Comparison of ENCODE assay signal across 20 cellular contexts in the genomic region with DNA sequence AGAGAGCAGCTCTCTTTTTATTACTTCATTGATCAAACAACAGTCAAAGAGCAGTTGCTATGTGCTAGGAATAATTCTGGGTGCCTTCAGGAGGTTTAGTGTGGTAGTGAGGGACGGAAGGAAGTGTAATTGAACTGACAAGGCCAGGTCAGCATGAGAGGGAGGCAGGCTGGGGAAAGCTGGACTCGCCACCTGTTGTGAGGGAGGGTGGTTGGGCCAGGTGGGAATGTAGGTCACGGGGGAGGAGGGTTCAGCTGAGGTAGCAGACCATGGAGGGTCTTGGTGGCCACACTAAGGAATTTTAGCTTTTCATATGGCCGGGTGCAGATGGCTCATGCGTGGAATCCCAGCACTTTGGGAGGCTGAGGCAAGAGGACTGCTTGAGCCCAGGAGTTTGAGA. TPM values are rescaled to one million over a fixed set of nuclear protein-coding genes. Genes with fewer than 3 reads are reported as not detected.
DNase-seq lines count a peak whose midpoint lies in the region; ATAC-seq and FAIRE-seq lines count a peak whose summit lies in the region.
"Had no signal": no experiment of that assay in that cellular context is flagged by ENCODE, and none has a peak within 500 bp of the region (broad histone marks: within the 10 kb centered on the region; RNA-seq: fewer than 3 reads in every experiment).

No MANE protein-coding gene starts in this region.

- H3K36me3 Mint-ChIP-seq in CD8-positive, alpha-beta memory T cell: peaks cover 0 to 32% (median 2%) of the 10 kb centered on the region in 3 donors
- H3K36me3 Mint-ChIP-seq in T-helper 17 cell (ENCODE audit: low read depth): peaks cover 2% of the 10 kb centered on the region

- DNase-seq in CD8-positive, alpha-beta memory T cell: peak in 1 of 5 donors; percentile 4
- DNase-seq in T-helper 17 cell (no peak), posterior vena cava (ENCODE audit: low spot score) (peak; percentile 41), NCI-H1092 treated with DMSO at 0.1 percent for 48 hours (lab: John Stamatoyannopoulos, UW) (no peak), HTR-8/SVneo (ENCODE audit: insufficient read length, low spot score) (no peak)
- no peak for DNase-seq in stimulated activated CD4-positive, alpha-beta T cell treated with anti-CD3 and anti-CD28 coated beads, Interleukin-1b, Interleukin-23, amount 100 ng/mL, for 48 hours
- DNase-seq: activated CD4-positive, alpha-beta T cell treated with anti-CD3 and anti-CD28 coated beads for 4 hours; activated T-cell treated with anti-CD3 and anti-CD28 coated beads for 4 hours; effector CD4-positive, alpha-beta T cell; hippocampal formation; occipital lobe; PC-9; stimulated activated CD4-positive, alpha-beta T cell treated with anti-CD3 and anti-CD28 coated beads, Interleukin-2, amount 100 ng/mL, for 48 hours; T-helper 9 cell had no signal

- CTCF ChIA-PET in CD8-positive, alpha-beta memory T cell (lab: Charles Lee): interaction anchor here (1.1 to 2.0 kb wide), 6 partner anchors 9 to 191 kb away, joined by 4 to 7 read pairs (median 4); a partner anchor contains a TSS

- intact Hi-C loops in posterior vena cava (cut with DNase I): no loop called here

- WGBS in esophagus, 2 donors: 82 to 83% methylated on average over 5 of the region's 5 CpGs

- POLR2A ChIA-PET in CD8-positive, alpha-beta memory T cell (lab: Charles Lee): no interaction called here

- no peak for ATAC-seq in T-helper 17 cell
- ATAC-seq: K562 had no signal

- H3K4me3 Mint-ChIP-seq in CD8-positive, alpha-beta memory T cell: peak overlapping the region in 5 of 7 donors; percentile 4 to 49 (median 15)
- H3K4me3 Mint-ChIP-seq in T-helper 17 cell: peak overlapping the region; percentile 66

- FAIRE-seq in HTR-8/SVneo (lab: Jason Lieb, UNC): no peak
- FAIRE-seq: G401.6, GM12878, K562 had no signal

- H3K27ac ChIP-seq in CD8-positive, alpha-beta memory T cell (ENCODE audit: low read depth, low read length): no peak overlapping the region
- H3K27ac ChIP-seq in esophagus (ENCODE audit: low read depth in 2 of 2, low read length in 1 of 2): peak overlapping the region; percentile 9 to 20
- H3K27ac ChIP-seq: cardiac muscle cell, PC-9, suprapubic skin had no signal

- no peaks in the 10 kb centered on the region for H3K9me3 ChIP-seq in CD8-positive, alpha-beta memory T cell (ENCODE audit: low read length)
- no peaks in the 10 kb centered on the region for H3K9me3 ChIP-seq in T-helper 17 cell (ENCODE audit: control insufficient read depth, low read length, poor library complexity, severe bottlenecking)
- H3K9me3 ChIP-seq in esophagus (ENCODE audit: control insufficient read depth in 2 of 2, insufficient read depth in 1 of 2, low read depth in 1 of 2, low read length in 1 of 2): no peaks in the 10 kb centered on the region
- H3K9me3 ChIP-seq: suprapubic skin had no signal

- H3K4me3 ChIP-seq in CD8-positive, alpha-beta memory T cell (ENCODE audit: low read length): no peak overlapping the region
- H3K4me3 ChIP-seq in esophagus (ENCODE audit: low read depth in 1 of 2, low read length in 2 of 2): no peak overlapping the region
- H3K4me3 ChIP-seq: cardiac muscle cell, GM12878, K562, PC-9, suprapubic skin had no signal

- no peaks in the 10 kb centered on the region for H3K9me3 Mint-ChIP-seq in CD8-positive, alpha-beta memory T cell

- H3K27ac Mint-ChIP-seq in CD8-positive, alpha-beta memory T cell: peak overlapping the region in 3 of 8 donors; percentile 1 to 25 (median 4)
- H3K27ac Mint-ChIP-seq in T-helper 17 cell: peak overlapping the region; percentile 79

- H3K36me3 ChIP-seq in CD8-positive, alpha-beta memory T cell (ENCODE audit: insufficient read depth, low read length): no peaks in the 10 kb centered on the region
- H3K36me3 ChIP-seq in esophagus (ENCODE audit: control insufficient read depth in 2 of 2, insufficient read depth in 2 of 2, low read length in 1 of 2): peaks cover 6 to 8% of the 10 kb centered on the region in 2 donors

- peaks cover 10% of the 10 kb centered on the region for H3K4me1 ChIP-seq in CD8-positive, alpha-beta memory T cell (ENCODE audit: insufficient read depth, low read length)
- peaks cover 7 to 12% of the 10 kb centered on the region in 2 donors for H3K4me1 ChIP-seq in esophagus (ENCODE audit: control insufficient read depth in 2 of 2, insufficient read depth in 2 of 2, low read length in 1 of 2)

- no peaks in the 10 kb centered on the region for H3K27me3 ChIP-seq in CD8-positive, alpha-beta memory T cell (ENCODE audit: insufficient read depth, low read length, poor library complexity, severe bottlenecking)
- no peaks in the 10 kb centered on the region for H3K27me3 ChIP-seq in esophagus (ENCODE audit: control insufficient read depth in 1 of 2, insufficient read depth in 2 of 2, low read length in 2 of 2)
- H3K27me3 ChIP-seq: suprapubic skin had no signal

- peaks cover 11 to 23% (median 19%) of the 10 kb centered on the region in 3 donors for H3K4me1 Mint-ChIP-seq in CD8-positive, alpha-beta memory T cell
- peaks cover 13% of the 10 kb centered on the region for H3K4me1 Mint-ChIP-seq in T-helper 17 cell

- no peaks in the 10 kb centered on the region for H3K27me3 Mint-ChIP-seq in CD8-positive, alpha-beta memory T cell
- peaks cover 9% of the 10 kb centered on the region for H3K27me3 Mint-ChIP-seq in T-helper 17 cell

RNA-seq across cellular contexts. Expression of a gene that starts 1.5 kb away (rescaled TPM):
- total RNA-seq in CD8-positive, alpha-beta memory T cell: 1 to 10 TPM; 3.7 to 3.8 TPM
- polyA plus RNA-seq in CD8-positive, alpha-beta memory T cell: 3.6 TPM
- total RNA-seq in T-helper 17 cell (1 to 10 TPM in 1 of 2 donors, under 1 TPM in 1; 0.26 to 1.7 TPM), posterior vena cava (1 to 10 TPM in 1 of 2 donors, not detected in 1; 1.4 TPM)
- 1 to 10 TPM; 1.2 to 1.4 TPM for polyA plus RNA-seq in esophagus

RNA-seq across cellular contexts. Expression of a gene that starts 57.8 kb away (rescaled TPM):
- 10 to 100 TPM; 95.9 to 98.1 TPM for total RNA-seq in CD8-positive, alpha-beta memory T cell
- 93.4 TPM for polyA plus RNA-seq in CD8-positive, alpha-beta memory T cell
- total RNA-seq in T-helper 17 cell: 10 to 100 TPM; 36.6 to 38.3 TPM
- polyA plus RNA-seq in esophagus: 10 to 100 TPM; 45.8 to 59.6 TPM
- 10 to 100 TPM; 57.8 to 60.7 TPM for total RNA-seq in posterior vena cava
